2 cellular contexts compared by ENCODE assay signal in the genomic region with DNA sequence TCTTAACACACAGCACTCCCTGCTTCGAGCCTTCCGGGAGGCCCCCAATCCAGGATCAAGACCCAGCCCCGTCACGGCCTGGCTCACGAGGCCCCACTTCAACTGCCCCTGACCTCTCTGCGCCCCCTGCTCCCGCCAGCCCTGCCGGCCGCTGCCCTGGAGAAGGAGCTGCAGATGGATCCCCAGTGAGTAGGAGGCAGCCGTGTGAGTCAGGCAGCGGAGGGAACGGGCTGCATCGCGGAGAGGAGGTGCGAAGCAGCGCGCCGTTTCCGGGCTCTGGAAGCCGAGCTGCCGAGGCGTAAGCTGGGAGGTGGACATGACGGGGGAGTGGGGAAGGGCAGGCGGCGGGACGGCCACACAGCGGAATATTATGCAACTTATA.
TF ChIP-seq lines count a peak whose summit lies in the region.

No MANE protein-coding gene starts in this region.

TF ChIP-seq in IMR-90, 13 proteins besides CTCF, POLR2A, EP300 and RAD21:
- no peak for TF ChIP-seq RFX5 (IDR thresholded peaks at IDR 0.05; ENCODE audit: low read depth, low read length)
- TF ChIP-seq BHLHE40 (IDR thresholded peaks at IDR 0.05; ENCODE audit: low read depth, low read length) = no peak
- 0 out of 2 replicates have a peak, but pooled peaks have one; percentile 27 for TF ChIP-seq FOS (IDR thresholded peaks at IDR 0.05; ENCODE audit: low read depth, low read length)

TF ChIP-seq in H1, 55 proteins besides CTCF, POLR2A, EP300 and RAD21:
- TF ChIP-seq CHD2 (IDR thresholded peaks at IDR 0.05; ENCODE audit: low read length) = no peak
- no peak for TF ChIP-seq JUN (IDR thresholded peaks at IDR 0.05; ENCODE audit: low read depth, low read length)
- TF ChIP-seq, protein P1, sequence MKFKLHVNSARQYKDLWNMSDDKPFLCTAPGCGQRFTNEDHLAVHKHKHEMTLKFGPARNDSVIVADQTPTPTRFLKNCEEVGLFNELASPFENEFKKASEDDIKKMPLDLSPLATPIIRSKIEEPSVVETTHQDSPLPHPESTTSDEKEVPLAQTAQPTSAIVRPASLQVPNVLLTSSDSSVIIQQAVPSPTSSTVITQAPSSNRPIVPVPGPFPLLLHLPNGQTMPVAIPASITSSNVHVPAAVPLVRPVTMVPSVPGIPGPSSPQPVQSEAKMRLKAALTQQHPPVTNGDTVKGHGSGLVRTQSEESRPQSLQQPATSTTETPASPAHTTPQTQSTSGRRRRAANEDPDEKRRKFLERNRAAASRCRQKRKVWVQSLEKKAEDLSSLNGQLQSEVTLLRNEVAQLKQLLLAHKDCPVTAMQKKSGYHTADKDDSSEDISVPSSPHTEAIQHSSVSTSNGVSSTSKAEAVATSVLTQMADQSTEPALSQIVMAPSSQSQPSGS (IDR thresholded peaks at IDR 0.05; ENCODE audit: low read length) = no peak
- peak; percentile 42 for TF ChIP-seq ASH2L (IDR thresholded peaks at IDR 0.05; ENCODE audit: low read length)
- no peak for TF ChIP-seq RXRA (IDR thresholded peaks at IDR 0.05; ENCODE audit: insufficient read depth, low read depth, low read length)
- peak; percentile 48; the same call in 1 of the 2 replicates for TF ChIP-seq SUZ12 (IDR thresholded peaks at IDR 0.05; ENCODE audit: low read length)
- peak; percentile 38 for TF ChIP-seq RNF2 (IDR thresholded peaks at IDR 0.05; ENCODE audit: borderline replicate concordance, low read depth, low read length, missing control alignments, poor library complexity, severe bottlenecking)
- TF ChIP-seq CEBPB (IDR thresholded peaks at IDR 0.05; ENCODE audit: low read depth, low read length) = no peak
- no peak for TF ChIP-seq HDAC2 (IDR thresholded peaks at IDR 0.05; ENCODE audit: borderline replicate concordance in 1 of 2, low read depth in 2 of 2, low read length in 2 of 2)
- no peak for TF ChIP-seq BRCA1 (IDR thresholded peaks at IDR 0.05; ENCODE audit: low read depth, low read length)
- TF ChIP-seq MAX (IDR thresholded peaks at IDR 0.05) = peak; percentile 96
- TF ChIP-seq E2F6 (IDR thresholded peaks at IDR 0.05) = peak; percentile 97
